ENCODE assay signal across 8 cellular contexts in the genomic region with DNA sequence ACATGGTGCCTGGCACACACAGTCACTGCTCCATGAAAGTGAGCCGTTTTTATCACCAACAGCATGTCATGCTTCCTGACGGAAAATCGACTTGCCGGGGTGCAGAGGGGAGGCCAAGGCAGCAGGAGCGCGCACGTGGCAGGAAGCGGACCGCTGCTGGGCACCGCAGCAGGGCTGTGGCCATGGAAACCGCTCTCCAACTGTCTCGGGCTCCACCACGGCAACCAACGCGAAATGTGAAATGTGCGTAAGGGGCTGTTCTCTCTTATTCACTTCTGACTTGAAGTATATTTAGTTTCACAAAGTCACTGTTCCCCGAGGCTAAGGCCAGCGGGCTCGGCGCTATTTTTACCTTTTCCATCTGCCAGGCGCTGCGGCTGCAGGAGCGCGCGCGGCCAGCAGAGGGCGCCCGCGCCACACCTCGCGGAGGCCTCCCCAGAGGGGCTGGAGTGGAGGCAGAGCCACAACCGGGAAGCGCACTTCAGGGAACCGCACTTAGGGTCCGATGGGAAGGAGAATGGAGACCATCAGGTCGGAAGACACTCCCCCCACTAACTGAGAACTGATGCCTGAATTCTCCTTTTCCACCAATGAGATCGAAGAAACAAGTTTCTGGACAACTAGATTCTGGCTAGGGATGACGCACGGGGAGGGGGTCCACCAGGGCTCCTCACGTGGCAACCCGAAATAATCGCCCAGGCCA. TPM values are rescaled to one million over a fixed set of nuclear protein-coding genes. Genes with fewer than 3 reads are reported as not detected.
DNase-seq lines count a peak whose midpoint lies in the region; ATAC-seq and TF ChIP-seq lines count a peak whose summit lies in the region.

No MANE protein-coding gene starts in this region.

- no peaks in the 10 kb centered on the region for H3K4me1 ChIP-seq in HCT116 (ENCODE audit: control insufficient read depth in 1 of 2, insufficient read depth in 2 of 2, low read length in 2 of 2)
- no peaks in the 10 kb centered on the region for H3K4me1 ChIP-seq in iPS-18a (ENCODE audit: control insufficient read depth, low read depth, low read length)

- H3K9me3 ChIP-seq in HCT116 (ENCODE audit: control insufficient read depth in 1 of 2, insufficient read depth in 1 of 2, low read depth in 1 of 2, low read length in 2 of 2) = no peaks in the 10 kb centered on the region
- H3K9me3 ChIP-seq in iPS-18a (ENCODE audit: control insufficient read depth, low read depth, low read length) = no peaks in the 10 kb centered on the region

- POLR2A ChIA-PET in HCT116 (lab: Charles Lee) = no interaction called here

- peak; percentile 90 for ATAC-seq in HCT116

- no peaks in the 10 kb centered on the region for H3K9me2 ChIP-seq in HCT116 (ENCODE audit: insufficient read depth)

- in situ Hi-C loops in brain microvascular endothelial cell (cut with HindIII; ENCODE audit: low pct_ligation_motif_present, low sequenced_read_pairs) = no loop called here

- TF ChIP-seq CTCF in HCT116 (IDR thresholded peaks at IDR 0.05 in 2 of 3, conservative IDR thresholded peaks at IDR 0.05 in 1 of 3; ENCODE audit: borderline replicate concordance in 1 of 3, insufficient read depth in 1 of 3, low read depth in 2 of 3, low read length in 2 of 3) (peak; percentile 80 to 100 (median 100)), brain microvascular endothelial cell (IDR thresholded peaks at IDR 0.05; ENCODE audit: low read depth, low read length, missing control alignments) (peak; percentile 81)

- no peaks in the 10 kb centered on the region for H4K20me1 ChIP-seq in HCT116 (ENCODE audit: insufficient read depth)

- DNase-seq in Ammon's horn (ENCODE audit: low spot score) (peak; percentile 70), HCT116 (ENCODE audit: low read depth, low spot score) (no peak), UCSD-AML1 (lab: John Stamatoyannopoulos, UW; ENCODE audit: unreplicated experiment) (peak; percentile 61), brain microvascular endothelial cell (peak; percentile 19), SKM-1 (lab: John Stamatoyannopoulos, UW; ENCODE audit: unreplicated experiment) (no peak), amniotic stem cell (lab: John Stamatoyannopoulos, UW) (no peak)
- DNase-seq in stimulated activated CD4-positive, alpha-beta T cell treated with anti-CD3 and anti-CD28 coated beads, Interleukin-12 subunit alpha, Interleukin-12 subunit beta, amount 100 ng/mL, for 48 hours (ENCODE audit: low read depth in 2 of 3, low spot score in 1 of 3) = peak; percentile 25 to 52 (median 49)

- H3K9ac ChIP-seq in HCT116 (ENCODE audit: low read length) (no peak overlapping the region), iPS-18a (ENCODE audit: low read length) (no peak overlapping the region)

- H3K27ac ChIP-seq in HCT116 (ENCODE audit: low read depth, low read length) (no peak overlapping the region), brain microvascular endothelial cell (no peak overlapping the region), iPS-18a (ENCODE audit: low read length) (peak overlapping the region; percentile 52)

- H3K4me3 ChIP-seq in HCT116 (replicated peaks in 1 of 2; ENCODE audit: low read depth in 1 of 2, low read length in 2 of 2) (no peak overlapping the region), brain microvascular endothelial cell (ENCODE audit: low read depth, low read length) (no peak overlapping the region), iPS-18a (ENCODE audit: low read length) (no peak overlapping the region)

- H2AFZ ChIP-seq in HCT116 (ENCODE audit: low read depth, low read length, poor library complexity, severe bottlenecking) = no peak overlapping the region

- H3K4me2 ChIP-seq in HCT116 (ENCODE audit: low read length) = no peak overlapping the region

- H3K27me3 ChIP-seq in HCT116 (ENCODE audit: insufficient read depth, low read length) = no peaks in the 10 kb centered on the region
- H3K27me3 ChIP-seq in brain microvascular endothelial cell (replicated peaks) = no peaks in the 10 kb centered on the region
- no peaks in the 10 kb centered on the region for H3K27me3 ChIP-seq in iPS-18a (ENCODE audit: control insufficient read depth, insufficient read depth, low read length)

- no peak for TF ChIP-seq POLR2A in HCT116 (IDR thresholded peaks at IDR 0.05; ENCODE audit: borderline replicate concordance, extremely low read depth, insufficient read depth, insufficient read length)

- peaks cover 63 to 70% of the 10 kb centered on the region in 2 experiments for H3K36me3 ChIP-seq in HCT116 (ENCODE audit: control insufficient read depth in 1 of 2, insufficient read depth in 2 of 2, low read length in 2 of 2)
- H3K36me3 ChIP-seq in brain microvascular endothelial cell (replicated peaks) = peaks cover 87% of the 10 kb centered on the region
- H3K36me3 ChIP-seq in iPS-18a (ENCODE audit: control insufficient read depth, low read depth, low read length) = peaks cover 98% of the 10 kb centered on the region

- RAD21 ChIA-PET in HCT116 (lab: Charles Lee; ENCODE audit: low non-redundant PET in 1 of 2, low total read pairs in 2 of 2, uncharacterized antibody in 2 of 2, unreplicated experiment in 2 of 2) = no interaction called here

- intact Hi-C loops in HCT116 (cut with micrococcal nuclease) = loop anchor here (1.0 to 5.0 kb wide), 2 partner anchors 66 to 188 kb away; no protein-coding TSS in a partner anchor

- peak; percentile 90 for TF ChIP-seq RAD21 in HCT116 (IDR thresholded peaks at IDR 0.05; ENCODE audit: low read depth)

- CTCF ChIA-PET in HCT116 (lab: Charles Lee) = no interaction called here

- no TSS peak for BruUV-seq in HCT116 (replicated peaks; lab: Mats Ljungman, UMichigan)

- peaks cover 66% of the 10 kb centered on the region for H3K79me2 ChIP-seq in HCT116 (ENCODE audit: insufficient read depth, low read length)

TF ChIP-seq in HCT116, 20 proteins besides CTCF, POLR2A, EP300 and RAD21:
- TF ChIP-seq YY1 (IDR thresholded peaks at IDR 0.05; ENCODE audit: extremely low read depth, insufficient replicate concordance, low read depth, low read length) = peak; percentile 17
- TF ChIP-seq, protein P1, sequence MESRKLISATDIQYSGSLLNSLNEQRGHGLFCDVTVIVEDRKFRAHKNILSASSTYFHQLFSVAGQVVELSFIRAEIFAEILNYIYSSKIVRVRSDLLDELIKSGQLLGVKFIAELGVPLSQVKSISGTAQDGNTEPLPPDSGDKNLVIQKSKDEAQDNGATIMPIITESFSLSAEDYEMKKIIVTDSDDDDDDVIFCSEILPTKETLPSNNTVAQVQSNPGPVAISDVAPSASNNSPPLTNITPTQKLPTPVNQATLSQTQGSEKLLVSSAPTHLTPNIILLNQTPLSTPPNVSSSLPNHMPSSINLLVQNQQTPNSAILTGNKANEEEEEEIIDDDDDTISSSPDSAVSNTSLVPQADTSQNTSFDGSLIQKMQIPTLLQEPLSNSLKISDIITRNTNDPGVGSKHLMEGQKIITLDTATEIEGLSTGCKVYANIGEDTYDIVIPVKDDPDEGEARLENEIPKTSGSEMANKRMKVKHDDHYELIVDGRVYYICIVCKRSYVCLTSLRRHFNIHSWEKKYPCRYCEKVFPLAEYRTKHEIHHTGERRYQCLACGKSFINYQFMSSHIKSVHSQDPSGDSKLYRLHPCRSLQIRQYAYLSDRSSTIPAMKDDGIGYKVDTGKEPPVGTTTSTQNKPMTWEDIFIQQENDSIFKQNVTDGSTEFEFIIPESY (IDR thresholded peaks at IDR 0.05; ENCODE audit: extremely low read depth, insufficient replicate concordance, low read length) = no peak

RNA-seq across cellular contexts. Expression of gene RCC2, which starts 19.7 kb away (rescaled TPM):
- total RNA-seq in HCT116 (2021; ENCODE audit: unreplicated experiment) = 178 TPM
- 126 and 133 TPM in 2 replicates for polyA plus RNA-seq in HCT116 (2012)

RNA-seq across cellular contexts. Expression of gene PADI6, which starts 47.8 kb away (rescaled TPM):
- total RNA-seq in HCT116 (2021; ENCODE audit: unreplicated experiment) = not detected
- polyA plus RNA-seq in HCT116 (2012) = not detected in 2 replicates

Comparison
In these comparisons a context has a peak if more than half of its experiments do, and no peak if none do; other contexts are left out.
1. DNase-seq: peak in Ammon's horn (single experiment), UCSD-AML1 (single experiment), brain microvascular endothelial cell (single experiment) and stimulated activated CD4-positive, alpha-beta T cell treated with anti-CD3 and anti-CD28 coated beads, Interleukin-12 subunit alpha, Interleukin-12 subunit beta, amount 100 ng/mL, for 48 hours (3 of 3); none in HCT116 (single experiment), SKM-1 (single experiment) and amniotic stem cell (single experiment).